ENCODE assay signal across 1 cellular context in the genomic region with DNA sequence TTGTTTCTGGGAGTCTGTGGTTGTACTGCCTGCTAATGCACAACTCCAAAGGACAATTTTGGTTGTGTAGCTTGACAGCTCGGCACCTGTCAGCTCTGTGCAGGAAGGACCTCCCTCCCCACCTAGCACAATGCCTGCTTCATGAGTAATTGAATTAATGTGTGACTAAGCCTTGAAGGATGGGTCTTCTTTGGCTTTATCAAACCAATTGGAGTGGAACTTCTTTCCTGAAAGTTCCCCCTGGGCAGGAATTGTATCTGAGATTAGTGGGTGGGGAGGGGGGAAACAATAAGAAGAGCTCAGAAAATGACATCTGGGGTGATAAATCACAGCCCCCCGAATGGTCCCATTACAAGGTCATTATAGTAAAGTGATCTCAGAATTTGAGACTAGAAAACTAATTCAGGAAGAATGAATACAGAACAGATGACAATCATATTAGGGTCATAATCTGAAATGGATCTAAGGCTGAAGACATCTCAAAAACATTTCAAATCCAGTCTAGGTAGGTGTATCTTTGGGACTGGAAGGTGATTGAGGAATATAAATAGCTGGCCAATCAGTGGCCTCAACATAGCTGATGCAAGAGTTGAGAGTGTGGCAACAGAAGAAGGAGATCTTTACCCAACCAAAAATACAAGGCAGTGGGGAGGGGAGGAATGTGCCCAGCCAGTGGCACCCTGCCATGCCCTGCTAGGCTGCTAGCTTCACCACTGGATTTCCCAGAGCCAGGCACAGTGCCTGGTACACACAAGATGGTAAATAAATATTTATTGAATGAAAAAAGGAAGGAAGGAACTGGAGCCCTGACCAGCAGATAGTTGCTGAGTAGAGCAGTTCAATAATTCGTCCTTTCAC.
TF ChIP-seq lines count a peak whose summit lies in the region.

No MANE protein-coding gene starts in this region.

TF ChIP-seq in K562, 482 proteins besides CTCF, POLR2A, EP300 and RAD21 (continued from another document and continues in another):
- TF ChIP-seq, protein P1, sequence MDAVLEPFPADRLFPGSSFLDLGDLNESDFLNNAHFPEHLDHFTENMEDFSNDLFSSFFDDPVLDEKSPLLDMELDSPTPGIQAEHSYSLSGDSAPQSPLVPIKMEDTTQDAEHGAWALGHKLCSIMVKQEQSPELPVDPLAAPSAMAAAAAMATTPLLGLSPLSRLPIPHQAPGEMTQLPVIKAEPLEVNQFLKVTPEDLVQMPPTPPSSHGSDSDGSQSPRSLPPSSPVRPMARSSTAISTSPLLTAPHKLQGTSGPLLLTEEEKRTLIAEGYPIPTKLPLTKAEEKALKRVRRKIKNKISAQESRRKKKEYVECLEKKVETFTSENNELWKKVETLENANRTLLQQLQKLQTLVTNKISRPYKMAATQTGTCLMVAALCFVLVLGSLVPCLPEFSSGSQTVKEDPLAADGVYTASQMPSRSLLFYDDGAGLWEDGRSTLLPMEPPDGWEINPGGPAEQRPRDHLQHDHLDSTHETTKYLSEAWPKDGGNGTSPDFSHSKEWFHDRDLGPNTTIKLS (IDR thresholded peaks at IDR 0.05; ENCODE audit: borderline replicate concordance, low read depth) = no peak
- peak; percentile 57 to 62; a peak in 3 of 4 replicates for TF ChIP-seq KDM1A (IDR thresholded peaks at IDR 0.05)
- no peak for TF ChIP-seq ZNF696 (CRISPR knock-in tag; conservative IDR thresholded peaks at IDR 0.05)
- TF ChIP-seq, protein P2, sequence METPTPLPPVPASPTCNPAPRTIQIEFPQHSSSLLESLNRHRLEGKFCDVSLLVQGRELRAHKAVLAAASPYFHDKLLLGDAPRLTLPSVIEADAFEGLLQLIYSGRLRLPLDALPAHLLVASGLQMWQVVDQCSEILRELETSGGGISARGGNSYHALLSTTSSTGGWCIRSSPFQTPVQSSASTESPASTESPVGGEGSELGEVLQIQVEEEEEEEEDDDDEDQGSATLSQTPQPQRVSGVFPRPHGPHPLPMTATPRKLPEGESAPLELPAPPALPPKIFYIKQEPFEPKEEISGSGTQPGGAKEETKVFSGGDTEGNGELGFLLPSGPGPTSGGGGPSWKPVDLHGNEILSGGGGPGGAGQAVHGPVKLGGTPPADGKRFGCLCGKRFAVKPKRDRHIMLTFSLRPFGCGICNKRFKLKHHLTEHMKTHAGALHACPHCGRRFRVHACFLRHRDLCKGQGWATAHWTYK (CRISPR knock-in tag; IDR thresholded peaks at IDR 0.05) = no peak
- TF ChIP-seq, protein P3, sequence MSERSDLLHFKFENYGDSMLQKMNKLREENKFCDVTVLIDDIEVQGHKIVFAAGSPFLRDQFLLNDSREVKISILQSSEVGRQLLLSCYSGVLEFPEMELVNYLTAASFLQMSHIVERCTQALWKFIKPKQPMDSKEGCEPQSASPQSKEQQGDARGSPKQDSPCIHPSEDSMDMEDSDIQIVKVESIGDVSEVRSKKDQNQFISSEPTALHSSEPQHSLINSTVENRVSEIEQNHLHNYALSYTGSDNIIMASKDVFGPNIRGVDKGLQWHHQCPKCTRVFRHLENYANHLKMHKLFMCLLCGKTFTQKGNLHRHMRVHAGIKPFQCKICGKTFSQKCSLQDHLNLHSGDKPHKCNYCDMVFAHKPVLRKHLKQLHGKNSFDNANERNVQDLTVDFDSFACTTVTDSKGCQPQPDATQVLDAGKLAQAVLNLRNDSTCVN (CRISPR knock-in tag; IDR thresholded peaks at IDR 0.05) = no peak
- no peak for TF ChIP-seq CHD2 (IDR thresholded peaks at IDR 0.05; ENCODE audit: low read depth, low read length)
- peak; percentile 40; the same call in 1 of the 2 replicates for TF ChIP-seq DIDO1 (tag; IDR thresholded peaks at IDR 0.05; ENCODE audit: low read depth)
- no peak for TF ChIP-seq SP1 (CRISPR knock-in tag; IDR thresholded peaks at IDR 0.05)
- peak; percentile 76; the same call in 1 of the 2 replicates for TF ChIP-seq KLF6 (CRISPR knock-in tag; IDR thresholded peaks at IDR 0.05; ENCODE audit: borderline replicate concordance)
- no peak for TF ChIP-seq FOS (IDR thresholded peaks at IDR 0.05; ENCODE audit: extremely low read depth, insufficient read length)
- TF ChIP-seq NCOR1 (IDR thresholded peaks at IDR 0.05) = no peak
- no peak for TF ChIP-seq ZFPM2 (CRISPR knock-in tag; IDR thresholded peaks at IDR 0.05)
- TF ChIP-seq, protein P4, sequence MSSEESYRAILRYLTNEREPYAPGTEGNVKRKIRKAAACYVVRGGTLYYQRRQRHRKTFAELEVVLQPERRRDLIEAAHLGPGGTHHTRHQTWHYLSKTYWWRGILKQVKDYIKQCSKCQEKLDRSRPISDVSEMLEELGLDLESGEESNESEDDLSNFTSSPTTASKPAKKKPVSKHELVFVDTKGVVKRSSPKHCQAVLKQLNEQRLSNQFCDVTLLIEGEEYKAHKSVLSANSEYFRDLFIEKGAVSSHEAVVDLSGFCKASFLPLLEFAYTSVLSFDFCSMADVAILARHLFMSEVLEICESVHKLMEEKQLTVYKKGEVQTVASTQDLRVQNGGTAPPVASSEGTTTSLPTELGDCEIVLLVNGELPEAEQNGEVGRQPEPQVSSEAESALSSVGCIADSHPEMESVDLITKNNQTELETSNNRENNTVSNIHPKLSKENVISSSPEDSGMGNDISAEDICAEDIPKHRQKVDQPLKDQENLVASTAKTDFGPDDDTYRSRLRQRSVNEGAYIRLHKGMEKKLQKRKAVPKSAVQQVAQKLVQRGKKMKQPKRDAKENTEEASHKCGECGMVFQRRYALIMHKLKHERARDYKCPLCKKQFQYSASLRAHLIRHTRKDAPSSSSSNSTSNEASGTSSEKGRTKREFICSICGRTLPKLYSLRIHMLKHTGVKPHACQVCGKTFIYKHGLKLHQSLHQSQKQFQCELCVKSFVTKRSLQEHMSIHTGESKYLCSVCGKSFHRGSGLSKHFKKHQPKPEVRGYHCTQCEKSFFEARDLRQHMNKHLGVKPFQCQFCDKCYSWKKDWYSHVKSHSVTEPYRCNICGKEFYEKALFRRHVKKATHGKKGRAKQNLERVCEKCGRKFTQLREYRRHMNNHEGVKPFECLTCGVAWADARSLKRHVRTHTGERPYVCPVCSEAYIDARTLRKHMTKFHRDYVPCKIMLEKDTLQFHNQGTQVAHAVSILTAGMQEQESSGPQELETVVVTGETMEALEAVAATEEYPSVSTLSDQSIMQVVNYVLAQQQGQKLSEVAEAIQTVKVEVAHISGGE (CRISPR knock-in tag; IDR thresholded peaks at IDR 0.05) = no peak
- TF ChIP-seq ZNF75A (CRISPR knock-in tag; IDR thresholded peaks at IDR 0.05) = no peak
- peak; percentile 62; the same call in 1 of the 2 replicates for TF ChIP-seq JUND (IDR thresholded peaks at IDR 0.05; ENCODE audit: borderline replicate concordance, low read depth, low read length)
- no peak; the same call in 2 of the 3 replicates for TF ChIP-seq JUND (tag; IDR thresholded peaks at IDR 0.05; ENCODE audit: borderline replicate concordance, low read depth, low read length)
- TF ChIP-seq RBM25 (IDR thresholded peaks at IDR 0.05; ENCODE audit: low read depth, low read length, severe bottlenecking) = peak; percentile 53
- TF ChIP-seq, protein P5, sequence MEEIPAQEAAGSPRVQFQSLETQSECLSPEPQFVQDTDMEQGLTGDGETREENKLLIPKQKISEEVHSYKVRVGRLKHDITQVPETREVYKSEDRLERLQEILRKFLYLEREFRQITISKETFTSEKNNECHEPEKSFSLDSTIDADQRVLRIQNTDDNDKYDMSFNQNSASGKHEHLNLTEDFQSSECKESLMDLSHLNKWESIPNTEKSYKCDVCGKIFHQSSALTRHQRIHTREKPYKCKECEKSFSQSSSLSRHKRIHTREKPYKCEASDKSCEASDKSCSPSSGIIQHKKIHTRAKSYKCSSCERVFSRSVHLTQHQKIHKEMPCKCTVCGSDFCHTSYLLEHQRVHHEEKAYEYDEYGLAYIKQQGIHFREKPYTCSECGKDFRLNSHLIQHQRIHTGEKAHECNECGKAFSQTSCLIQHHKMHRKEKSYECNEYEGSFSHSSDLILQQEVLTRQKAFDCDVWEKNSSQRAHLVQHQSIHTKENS (CRISPR knock-in tag; IDR thresholded peaks at IDR 0.05) = no peak
- no peak for TF ChIP-seq L3MBTL2 (IDR thresholded peaks at IDR 0.05)
- TF ChIP-seq NFIX (CRISPR knock-in tag; IDR thresholded peaks at IDR 0.05; ENCODE audit: low read depth) = no peak
- peak; percentile 65 for TF ChIP-seq CXXC5 (CRISPR knock-in tag; IDR thresholded peaks at IDR 0.05)
- TF ChIP-seq ZNF224 (CRISPR knock-in tag; IDR thresholded peaks at IDR 0.05) = no peak
- no peak for TF ChIP-seq ZNF57 (CRISPR knock-in tag; IDR thresholded peaks at IDR 0.05)
- TF ChIP-seq BACH1 (tag; IDR thresholded peaks at IDR 0.05) = no peak; the same call in 1 of the 2 replicates
- TF ChIP-seq, protein P6, sequence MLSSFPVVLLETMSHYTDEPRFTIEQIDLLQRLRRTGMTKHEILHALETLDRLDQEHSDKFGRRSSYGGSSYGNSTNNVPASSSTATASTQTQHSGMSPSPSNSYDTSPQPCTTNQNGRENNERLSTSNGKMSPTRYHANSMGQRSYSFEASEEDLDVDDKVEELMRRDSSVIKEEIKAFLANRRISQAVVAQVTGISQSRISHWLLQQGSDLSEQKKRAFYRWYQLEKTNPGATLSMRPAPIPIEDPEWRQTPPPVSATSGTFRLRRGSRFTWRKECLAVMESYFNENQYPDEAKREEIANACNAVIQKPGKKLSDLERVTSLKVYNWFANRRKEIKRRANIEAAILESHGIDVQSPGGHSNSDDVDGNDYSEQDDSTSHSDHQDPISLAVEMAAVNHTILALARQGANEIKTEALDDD (IDR thresholded peaks at IDR 0.05) = no peak
- TF ChIP-seq NFE2L1 (tag; IDR thresholded peaks at IDR 0.05; ENCODE audit: borderline replicate concordance, low read depth) = no peak
- TF ChIP-seq, protein P7, sequence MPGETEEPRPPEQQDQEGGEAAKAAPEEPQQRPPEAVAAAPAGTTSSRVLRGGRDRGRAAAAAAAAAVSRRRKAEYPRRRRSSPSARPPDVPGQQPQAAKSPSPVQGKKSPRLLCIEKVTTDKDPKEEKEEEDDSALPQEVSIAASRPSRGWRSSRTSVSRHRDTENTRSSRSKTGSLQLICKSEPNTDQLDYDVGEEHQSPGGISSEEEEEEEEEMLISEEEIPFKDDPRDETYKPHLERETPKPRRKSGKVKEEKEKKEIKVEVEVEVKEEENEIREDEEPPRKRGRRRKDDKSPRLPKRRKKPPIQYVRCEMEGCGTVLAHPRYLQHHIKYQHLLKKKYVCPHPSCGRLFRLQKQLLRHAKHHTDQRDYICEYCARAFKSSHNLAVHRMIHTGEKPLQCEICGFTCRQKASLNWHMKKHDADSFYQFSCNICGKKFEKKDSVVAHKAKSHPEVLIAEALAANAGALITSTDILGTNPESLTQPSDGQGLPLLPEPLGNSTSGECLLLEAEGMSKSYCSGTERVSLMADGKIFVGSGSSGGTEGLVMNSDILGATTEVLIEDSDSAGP (CRISPR knock-in tag; IDR thresholded peaks at IDR 0.05) = no peak
- TF ChIP-seq, protein P8, sequence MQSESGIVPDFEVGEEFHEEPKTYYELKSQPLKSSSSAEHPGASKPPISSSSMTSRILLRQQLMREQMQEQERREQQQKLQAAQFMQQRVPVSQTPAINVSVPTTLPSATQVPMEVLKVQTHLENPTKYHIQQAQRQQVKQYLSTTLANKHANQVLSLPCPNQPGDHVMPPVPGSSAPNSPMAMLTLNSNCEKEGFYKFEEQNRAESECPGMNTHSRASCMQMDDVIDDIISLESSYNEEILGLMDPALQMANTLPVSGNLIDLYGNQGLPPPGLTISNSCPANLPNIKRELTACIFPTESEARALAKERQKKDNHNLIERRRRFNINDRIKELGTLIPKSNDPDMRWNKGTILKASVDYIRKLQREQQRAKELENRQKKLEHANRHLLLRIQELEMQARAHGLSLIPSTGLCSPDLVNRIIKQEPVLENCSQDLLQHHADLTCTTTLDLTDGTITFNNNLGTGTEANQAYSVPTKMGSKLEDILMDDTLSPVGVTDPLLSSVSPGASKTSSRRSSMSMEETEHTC (IDR thresholded peaks at IDR 0.05) = no peak
- TF ChIP-seq ZNF41 (CRISPR knock-in tag; conservative IDR thresholded peaks at IDR 0.05) = no peak
- TF ChIP-seq MCM5 (IDR thresholded peaks at IDR 0.05; ENCODE audit: low read depth) = no peak
- TF ChIP-seq, protein P9, sequence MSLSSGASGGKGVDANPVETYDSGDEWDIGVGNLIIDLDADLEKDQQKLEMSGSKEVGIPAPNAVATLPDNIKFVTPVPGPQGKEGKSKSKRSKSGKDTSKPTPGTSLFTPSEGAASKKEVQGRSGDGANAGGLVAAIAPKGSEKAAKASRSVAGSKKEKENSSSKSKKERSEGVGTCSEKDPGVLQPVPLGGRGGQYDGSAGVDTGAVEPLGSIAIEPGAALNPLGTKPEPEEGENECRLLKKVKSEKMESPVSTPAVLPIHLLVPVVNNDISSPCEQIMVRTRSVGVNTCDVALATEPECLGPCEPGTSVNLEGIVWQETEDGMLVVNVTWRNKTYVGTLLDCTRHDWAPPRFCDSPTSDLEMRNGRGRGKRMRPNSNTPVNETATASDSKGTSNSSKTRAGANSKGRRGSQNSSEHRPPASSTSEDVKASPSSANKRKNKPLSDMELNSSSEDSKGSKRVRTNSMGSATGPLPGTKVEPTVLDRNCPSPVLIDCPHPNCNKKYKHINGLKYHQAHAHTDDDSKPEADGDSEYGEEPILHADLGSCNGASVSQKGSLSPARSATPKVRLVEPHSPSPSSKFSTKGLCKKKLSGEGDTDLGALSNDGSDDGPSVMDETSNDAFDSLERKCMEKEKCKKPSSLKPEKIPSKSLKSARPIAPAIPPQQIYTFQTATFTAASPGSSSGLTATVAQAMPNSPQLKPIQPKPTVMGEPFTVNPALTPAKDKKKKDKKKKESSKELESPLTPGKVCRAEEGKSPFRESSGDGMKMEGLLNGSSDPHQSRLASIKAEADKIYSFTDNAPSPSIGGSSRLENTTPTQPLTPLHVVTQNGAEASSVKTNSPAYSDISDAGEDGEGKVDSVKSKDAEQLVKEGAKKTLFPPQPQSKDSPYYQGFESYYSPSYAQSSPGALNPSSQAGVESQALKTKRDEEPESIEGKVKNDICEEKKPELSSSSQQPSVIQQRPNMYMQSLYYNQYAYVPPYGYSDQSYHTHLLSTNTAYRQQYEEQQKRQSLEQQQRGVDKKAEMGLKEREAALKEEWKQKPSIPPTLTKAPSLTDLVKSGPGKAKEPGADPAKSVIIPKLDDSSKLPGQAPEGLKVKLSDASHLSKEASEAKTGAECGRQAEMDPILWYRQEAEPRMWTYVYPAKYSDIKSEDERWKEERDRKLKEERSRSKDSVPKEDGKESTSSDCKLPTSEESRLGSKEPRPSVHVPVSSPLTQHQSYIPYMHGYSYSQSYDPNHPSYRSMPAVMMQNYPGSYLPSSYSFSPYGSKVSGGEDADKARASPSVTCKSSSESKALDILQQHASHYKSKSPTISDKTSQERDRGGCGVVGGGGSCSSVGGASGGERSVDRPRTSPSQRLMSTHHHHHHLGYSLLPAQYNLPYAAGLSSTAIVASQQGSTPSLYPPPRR (CRISPR knock-in tag; IDR thresholded peaks at IDR 0.05; ENCODE audit: borderline replicate concordance) = no peak
- no peak for TF ChIP-seq ILK (tag; IDR thresholded peaks at IDR 0.05; ENCODE audit: borderline replicate concordance, low read depth)
- TF ChIP-seq CREBBP (IDR thresholded peaks at IDR 0.05; ENCODE audit: low read depth, low read length) = no peak
- TF ChIP-seq NFRKB (IDR thresholded peaks at IDR 0.05; ENCODE audit: low read depth) = no peak
- no peak for TF ChIP-seq FOXP1 (CRISPR knock-in tag; IDR thresholded peaks at IDR 0.05)
- TF ChIP-seq CEBPB (tag; IDR thresholded peaks at IDR 0.05) = peak; percentile 93
- TF ChIP-seq ZNF589 (CRISPR knock-in tag; IDR thresholded peaks at IDR 0.05; ENCODE audit: low read depth) = peak; percentile 54; the same call in 1 of the 2 replicates
- no peak for TF ChIP-seq SAP30 (IDR thresholded peaks at IDR 0.05; ENCODE audit: borderline replicate concordance, insufficient read depth, low read depth, low read length, poor library complexity, severe bottlenecking)
- TF ChIP-seq GABPB1 (CRISPR knock-in tag; IDR thresholded peaks at IDR 0.05) = no peak
- TF ChIP-seq CHCHD3 (CRISPR knock-in tag; IDR thresholded peaks at IDR 0.05) = no peak
- TF ChIP-seq NFATC3 (IDR thresholded peaks at IDR 0.05) = no peak
- no peak for TF ChIP-seq SP2 (IDR thresholded peaks at IDR 0.05; ENCODE audit: extremely low read depth, low read depth, low read length, poor library complexity, severe bottlenecking)
- no peak for TF ChIP-seq SRSF9 (IDR thresholded peaks at IDR 0.05; ENCODE audit: borderline replicate concordance, low read depth, low read length)
- no peak for TF ChIP-seq ZNF830 (CRISPR knock-in tag; IDR thresholded peaks at IDR 0.05)
